In genomic region chr10:67779455-67780205, GRCh38 we compare ENCODE assay signal across 8 cellular contexts. TPM values are rescaled to one million over a fixed set of nuclear protein-coding genes. Genes with fewer than 3 reads are reported as not detected.
DNase-seq lines count a peak whose midpoint lies in the region; ATAC-seq, FAIRE-seq and TF ChIP-seq lines count a peak whose summit lies in the region.

No MANE protein-coding gene starts in this region.

- peak overlapping the region; percentile 0 for H3K27ac Mint-ChIP-seq in activated B cell treated with CpG ODN at 0.5 μM for 24 hours

- no peak overlapping the region for H3K27ac ChIP-seq in A549

- H3K4me2 ChIP-seq in A549, result no peak overlapping the region; the same call in 2 of the 3 replicates

- 2% methylated on average over 4 of the region's 4 CpGs for WGBS in A549 (ENCODE audit: missing lambda C conversion rate)

- FAIRE-seq in A549 (lab: Jason Lieb, UNC), result no peak

- no peaks in the 10 kb centered on the region for H3K36me3 Mint-ChIP-seq in activated B cell treated with CpG ODN at 0.5 μM for 24 hours (ENCODE audit: low read depth)

- POLR2A ChIA-PET in A549 (lab: Yijun Ruan, JAX) (interaction anchor here (0.6 to 1.5 kb wide), 3 partner anchors 15 to 113 kb away, joined by 3 to 4 read pairs (median 4); no protein-coding TSS in a partner anchor), activated B cell treated with CpG ODN at 0.5 μM for 24 hours (lab: Charles Lee) (interaction anchor here (0.6 to 2.4 kb wide), 3 partner anchors 15 to 116 kb away, joined by 3 to 10 read pairs (median 10); no protein-coding TSS in a partner anchor)

- H3K4me3 Mint-ChIP-seq in activated B cell treated with CpG ODN at 0.5 μM for 24 hours, result no peak overlapping the region

- TF ChIP-seq CTCF in A549 (IDR thresholded peaks at IDR 0.05) (peak; percentile 93), activated B cell treated with CpG ODN at 0.5 μM for 24 hours (IDR thresholded peaks at IDR 0.05) (no peak)

- TF ChIP-seq POLR2A in A549 (IDR thresholded peaks at IDR 0.05; ENCODE audit: low read length), result no peak

- CTCF ChIA-PET in A549 (lab: Yijun Ruan, JAX) (interaction anchor here (0.6 to 6.8 kb wide), 42 partner anchors 9 to 474 kb away, joined by 3 to 143 read pairs (median 6); partner anchors contain the start of gene CTNNA3), activated B cell treated with CpG ODN at 0.5 μM for 24 hours (lab: Charles Lee) (interaction anchor here (0.7 to 12.8 kb wide), 25 partner anchors 8 to 848 kb away, joined by 3 to 398 read pairs (median 5); partner anchors contain the start of gene CTNNA3)

- ATAC-seq in A549 (peak; percentile 78 to 89), GM18498 (IDR thresholded peaks at IDR 0.05; ENCODE audit: unreplicated experiment) (peak; percentile 45), HG03066 (IDR thresholded peaks at IDR 0.05; ENCODE audit: low read depth, unreplicated experiment) (peak; percentile 37), activated B cell treated with CpG ODN at 0.5 μM for 24 hours (ENCODE audit: low read depth) (peak; percentile 83), left colon (peak; percentile 67)

- DNase-seq in A549 (ENCODE audit: low read depth in 1 of 2, low spot score in 1 of 2), result peak; percentile 62 to 87
- peak; percentile 59 for DNase-seq in NCI-H2196 (lab: John Stamatoyannopoulos, UW; ENCODE audit: unreplicated experiment)
- DNase-seq in activated B cell treated with CpG ODN at 0.5 μM for 24 hours, result no peak
- peak; percentile 94 for DNase-seq in cerebellar cortex (ENCODE audit: low spot score)
- peak; percentile 56 to 69 for DNase-seq in left colon
- peak; percentile 37 to 66 for DNase-seq in stimulated activated CD4-positive, alpha-beta T cell treated with anti-CD3 and anti-CD28 coated beads, Interleukin-4, amount 100 ng/mL, for 4 hours

- peak; percentile 92 to 96 for TF ChIP-seq RAD21 in A549 (conservative IDR thresholded peaks at IDR 0.05 in 1 of 2, IDR thresholded peaks at IDR 0.05 in 1 of 2)

- no peak overlapping the region for H3K4me3 ChIP-seq in A549

- H3K4me1 ChIP-seq in A549, result 0 out of 3 replicates have a peak, but pooled peaks cover 4% of the 10 kb centered on the region

- intact Hi-C loops in activated B cell treated with CpG ODN at 0.5 μM for 24 hours (cut with micrococcal nuclease) (loop anchor here (1.0 to 5.0 kb wide), 4 partner anchors 82 to 847 kb away; no protein-coding TSS in a partner anchor), left colon (cut with DNase I, micrococcal nuclease) (no loop called here)

- H3K27me3 Mint-ChIP-seq in activated B cell treated with CpG ODN at 0.5 μM for 24 hours, result no peaks in the 10 kb centered on the region

- no peak for TF ChIP-seq EP300 in A549 (IDR thresholded peaks at IDR 0.05)

- no peaks in the 10 kb centered on the region for H3K9me3 ChIP-seq in A549

- peaks cover 36% of the 10 kb centered on the region for H3K4me1 Mint-ChIP-seq in activated B cell treated with CpG ODN at 0.5 μM for 24 hours

- H3K9me3 Mint-ChIP-seq in activated B cell treated with CpG ODN at 0.5 μM for 24 hours, result no peaks in the 10 kb centered on the region

TF ChIP-seq in A549, 52 proteins besides CTCF, POLR2A, EP300 and RAD21:
- TF ChIP-seq ZNF302 (CRISPR knock-in tag; IDR thresholded peaks at IDR 0.05), result no peak
- peak; percentile 81 for TF ChIP-seq SMC3 (IDR thresholded peaks at IDR 0.05)
- TF ChIP-seq EHF (CRISPR knock-in tag; IDR thresholded peaks at IDR 0.05), result no peak
- no peak for TF ChIP-seq JUNB (IDR thresholded peaks at IDR 0.05)
- TF ChIP-seq BHLHE40 (IDR thresholded peaks at IDR 0.05; ENCODE audit: low read depth, low read length), result peak; percentile 10; the same call in 1 of the 2 replicates
- TF ChIP-seq FOXS1 (CRISPR knock-in tag; IDR thresholded peaks at IDR 0.05), result no peak
- no peak for TF ChIP-seq KDM5A (IDR thresholded peaks at IDR 0.05)
- no peak for TF ChIP-seq RCOR1 (IDR thresholded peaks at IDR 0.05; ENCODE audit: low read depth, low read length)
- TF ChIP-seq POLR2AphosphoS2 (conservative IDR thresholded peaks at IDR 0.05; ENCODE audit: low read length), result no peak
- no peak for TF ChIP-seq HOXB5 (CRISPR knock-in tag; IDR thresholded peaks at IDR 0.05)
- TF ChIP-seq HEYL (CRISPR knock-in tag; IDR thresholded peaks at IDR 0.05), result no peak

RNA-seq across cellular contexts. Expression of gene DNAJC12, which starts 58.4 kb away (rescaled TPM):
- polyA plus RNA-seq in A549 (2011; rRNA removed) (80.0 and 87.9 TPM in 2 replicates), A549 (2017; fragmentation: RNase III; extraction: RNeasy Plus Mini Kit Qiagen cat#74134 plus additional on column Dnase treatment) (13.1 to 19.8 TPM (median 19.1 TPM) in 3 replicates)
- 15.4 and 15.5 TPM in 2 replicates for polyA plus RNA-seq in A549 (2012; cell fraction: cytosol; rRNA removed)
- polyA plus RNA-seq in A549 (2012; cell fraction: nucleus; rRNA removed), result 3.5 and 7.5 TPM in 2 replicates
- 5.2 and 5.8 TPM in 2 replicates for polyA minus RNA-seq in A549 (2011; rRNA and poly(A)+ RNA removed)
- total RNA-seq in activated B cell treated with CpG ODN at 0.5 μM for 24 hours (0.31 TPM in 1 of 2 replicates, not detected in the other), left colon (10 to 100 TPM; 10.7 TPM)
